13 cellular contexts compared by ENCODE assay signal in the genomic region with DNA sequence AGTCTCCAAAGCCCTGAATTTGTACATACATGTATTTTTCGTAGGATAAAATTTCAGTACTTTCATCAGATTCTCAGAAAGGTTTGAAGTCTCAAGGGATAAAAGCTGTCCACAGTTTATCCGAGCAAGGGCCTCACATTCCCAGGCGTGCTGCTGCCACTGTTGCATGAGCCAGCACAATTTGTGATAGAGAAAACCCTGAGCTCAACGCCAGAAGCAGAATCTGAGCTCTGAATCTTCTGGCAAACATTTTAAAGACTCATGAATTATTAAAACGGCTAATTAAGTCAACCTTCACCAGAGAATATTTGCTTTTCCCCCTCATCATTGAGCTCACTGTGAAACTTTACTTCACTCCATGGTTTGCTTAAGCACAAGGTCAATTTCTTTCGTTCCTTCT. TPM values are rescaled to one million over a fixed set of nuclear protein-coding genes. Genes with fewer than 3 reads are reported as not detected.
DNase-seq lines count a peak whose midpoint lies in the region; ATAC-seq and TF ChIP-seq lines count a peak whose summit lies in the region.
"Had no signal": no experiment of that assay in that cellular context is flagged by ENCODE, and none has a peak within 500 bp of the region (broad histone marks: within the 10 kb centered on the region; RNA-seq: fewer than 3 reads in every experiment).

No MANE protein-coding gene starts in this region.

- peak overlapping the region; percentile 9 for H3K27ac Mint-ChIP-seq in dendritic cell treated with granulocyte-macrophage colony-stimulating factor and Interleukin-4, amounts not matched to agents 40 ng/mL and 50 ng/mL, for 4 days
- H3K27ac Mint-ChIP-seq: activated CD8-positive, alpha-beta T cell treated with anti-CD3 and anti-CD28 coated beads, Interleukin-2, amount 10 ng/mL, durations not matched to agents 7 days and 5 days; activated naive CD8-positive, alpha-beta T cell treated with anti-CD3 and anti-CD28 coated beads, Interleukin-2, amount 10 ng/mL, durations not matched to agents 7 days and 5 days; T-helper 1 cell treated with Interleukin-12 subunit alpha and Interleukin-12 subunit beta and Interleukin-4 antibody, amounts not matched to agents 30 μg/mL and 1 μg/mL, for 36 hours had no signal

- peaks cover 20% of the 10 kb centered on the region for H3K4me1 Mint-ChIP-seq in dendritic cell treated with granulocyte-macrophage colony-stimulating factor and Interleukin-4, amounts not matched to agents 40 ng/mL and 50 ng/mL, for 4 days (ENCODE audit: low read depth)
- H3K4me1 Mint-ChIP-seq: activated naive CD8-positive, alpha-beta T cell treated with anti-CD3 and anti-CD28 coated beads, Interleukin-2, amount 10 ng/mL, durations not matched to agents 7 days and 5 days had no signal

- DNase-seq in Ammon's horn (ENCODE audit: low spot score) (peak; percentile 62), NCI-H2171 (lab: John Stamatoyannopoulos, UW) (peak; percentile 14), NCI-H1092 (lab: John Stamatoyannopoulos, UW) (no peak), tibial nerve (ENCODE audit: low spot score in 2 of 2) (no peak)
- DNase-seq in stimulated activated naive CD4-positive, alpha-beta T cell (lab: John Stamatoyannopoulos, UW): no peak
- DNase-seq: activated CD8-positive, alpha-beta T cell treated with anti-CD3 and anti-CD28 coated beads, Interleukin-2, amount 10 ng/mL, durations not matched to agents 7 days and 5 days; activated naive CD8-positive, alpha-beta T cell treated with anti-CD3 and anti-CD28 coated beads, Interleukin-2, amount 10 ng/mL, durations not matched to agents 7 days and 5 days; stimulated activated CD4-positive, alpha-beta T cell treated with anti-CD3 and anti-CD28 coated beads, Interleukin-4, amount 100 ng/mL, for 24 hours had no signal

- H3K4me3 ChIP-seq in muscle layer of duodenum (ENCODE audit: low read depth in 1 of 2, low read length in 2 of 2) (no peak overlapping the region), tibial nerve (no peak overlapping the region)

- ATAC-seq in HG03135 (IDR thresholded peaks at IDR 0.05; ENCODE audit: unreplicated experiment): no peak
- ATAC-seq: activated CD8-positive, alpha-beta T cell treated with anti-CD3 and anti-CD28 coated beads, Interleukin-2, amount 10 ng/mL, durations not matched to agents 7 days and 5 days had no signal

- H3K36me3 Mint-ChIP-seq in dendritic cell treated with granulocyte-macrophage colony-stimulating factor and Interleukin-4, amounts not matched to agents 40 ng/mL and 50 ng/mL, for 4 days (ENCODE audit: low read depth): no peaks in the 10 kb centered on the region
- H3K36me3 Mint-ChIP-seq: activated naive CD8-positive, alpha-beta T cell treated with anti-CD3 and anti-CD28 coated beads, Interleukin-2, amount 10 ng/mL, durations not matched to agents 7 days and 5 days had no signal

- H3K27me3 ChIP-seq in muscle layer of duodenum (ENCODE audit: low read depth, low read length) (no peaks in the 10 kb centered on the region), tibial nerve (no peaks in the 10 kb centered on the region)

- no peak for TF ChIP-seq CTCF in tibial nerve (IDR thresholded peaks at IDR 0.05)

- peaks cover 24 to 36% of the 10 kb centered on the region in 2 donors for H3K4me1 ChIP-seq in muscle layer of duodenum (ENCODE audit: control insufficient read depth in 1 of 2, insufficient read depth in 2 of 2, low read length in 2 of 2)
- H3K4me1 ChIP-seq in tibial nerve: peaks cover 0 to 40% (median 20%) of the 10 kb centered on the region in 4 donors

- peak overlapping the region; percentile 36 for H3K27ac ChIP-seq in muscle layer of duodenum (ENCODE audit: low read length)
- peak overlapping the region in 1 of 4 donors; percentile 20 for H3K27ac ChIP-seq in tibial nerve
- H3K27ac ChIP-seq: neutrophil had no signal

- no peaks in the 10 kb centered on the region for H3K9me3 ChIP-seq in muscle layer of duodenum (ENCODE audit: control insufficient read depth in 1 of 2, low read length in 2 of 2)
- H3K9me3 ChIP-seq in tibial nerve: no peaks in the 10 kb centered on the region
- H3K9me3 ChIP-seq: neutrophil had no signal

- H3K9me3 Mint-ChIP-seq in dendritic cell treated with granulocyte-macrophage colony-stimulating factor and Interleukin-4, amounts not matched to agents 40 ng/mL and 50 ng/mL, for 4 days: no peaks in the 10 kb centered on the region
- H3K9me3 Mint-ChIP-seq: activated naive CD8-positive, alpha-beta T cell treated with anti-CD3 and anti-CD28 coated beads, Interleukin-2, amount 10 ng/mL, durations not matched to agents 7 days and 5 days; T-helper 1 cell treated with Interleukin-12 subunit alpha and Interleukin-12 subunit beta and Interleukin-4 antibody, amounts not matched to agents 30 μg/mL and 1 μg/mL, for 36 hours had no signal

- intact Hi-C loops in dendritic cell treated with granulocyte-macrophage colony-stimulating factor and Interleukin-4, amounts not matched to agents 40 ng/mL and 50 ng/mL, for 4 days (cut with micrococcal nuclease): no loop called here

- H3K27me3 Mint-ChIP-seq in dendritic cell treated with granulocyte-macrophage colony-stimulating factor and Interleukin-4, amounts not matched to agents 40 ng/mL and 50 ng/mL, for 4 days: peaks cover 10% of the 10 kb centered on the region

- 61 to 72% methylated on average over 6 of the region's 6 CpGs for WGBS in tibial nerve, 2 donors

- H3K4me3 Mint-ChIP-seq in dendritic cell treated with granulocyte-macrophage colony-stimulating factor and Interleukin-4, amounts not matched to agents 40 ng/mL and 50 ng/mL, for 4 days: no peak overlapping the region
- H3K4me3 Mint-ChIP-seq: activated CD8-positive, alpha-beta T cell treated with anti-CD3 and anti-CD28 coated beads, Interleukin-2, amount 10 ng/mL, durations not matched to agents 7 days and 5 days; activated naive CD8-positive, alpha-beta T cell treated with anti-CD3 and anti-CD28 coated beads, Interleukin-2, amount 10 ng/mL, durations not matched to agents 7 days and 5 days; T-helper 1 cell treated with Interleukin-12 subunit alpha and Interleukin-12 subunit beta and Interleukin-4 antibody, amounts not matched to agents 30 μg/mL and 1 μg/mL, for 36 hours had no signal

- no peak for TF ChIP-seq EP300 in tibial nerve (IDR thresholded peaks at IDR 0.05)

- H3K36me3 ChIP-seq in muscle layer of duodenum (ENCODE audit: control insufficient read depth in 1 of 2, insufficient read depth in 2 of 2, low read length in 2 of 2) (no peaks in the 10 kb centered on the region), tibial nerve (no peaks in the 10 kb centered on the region)
- H3K36me3 ChIP-seq: neutrophil had no signal

- no peak for TF ChIP-seq POLR2A in tibial nerve (IDR thresholded peaks at IDR 0.05)

RNA-seq across cellular contexts. Expression of a gene that starts 17.3 kb away (rescaled TPM):
- total RNA-seq in tibial nerve: 1,000 to 10,000 TPM in 2 of 4 donors, 100 to 1,000 TPM in 2; 666 to 1,189 (median 889) TPM

RNA-seq across cellular contexts. Expression of a gene that starts 38.5 kb away (rescaled TPM):
- total RNA-seq in tibial nerve: 1 to 10 TPM in 2 of 4 donors, under 1 TPM in 1, not detected in 1; 0.30 to 2.6 (median 1.4) TPM

Comparison
In these comparisons a context has a peak if more than half of its experiments do, and no peak if none do; other contexts are left out.
1. DNase-seq: peak in Ammon's horn (single experiment) and NCI-H2171 (single experiment); none in stimulated activated naive CD4-positive, alpha-beta T cell (0 of 6), NCI-H1092 (single experiment) and tibial nerve (0 of 2).